In genomic region chr12:46814143-46814542, GRCh38 we compare ENCODE assay signal across 1 cellular context.
TF ChIP-seq lines count a peak whose summit lies in the region.

No MANE protein-coding gene starts in this region.

TF ChIP-seq in HepG2, 621 proteins besides CTCF, POLR2A, EP300 and RAD21 (continued from another document and continues in another):
- TF ChIP-seq ZBTB4 (CRISPR knock-in tag; IDR thresholded peaks at IDR 0.05; ENCODE audit: borderline replicate concordance) (no peak), DZIP1 (CRISPR knock-in tag; IDR thresholded peaks at IDR 0.05) (no peak), ZNF501 (CRISPR knock-in tag; IDR thresholded peaks at IDR 0.05) (no peak), AKAP8 (CRISPR knock-in tag; IDR thresholded peaks at IDR 0.05) (no peak), ZNF574 (CRISPR knock-in tag; IDR thresholded peaks at IDR 0.05) (0 out of 2 replicates have a peak, but pooled peaks have one; percentile 25), ZNF446 (CRISPR knock-in tag; IDR thresholded peaks at IDR 0.05) (no peak), RBFOX2 (IDR thresholded peaks at IDR 0.05; ENCODE audit: low read depth, low read length) (no peak), FOXC1 (CRISPR knock-in tag; IDR thresholded peaks at IDR 0.05; ENCODE audit: borderline replicate concordance) (no peak), ZNF792 (CRISPR knock-in tag; IDR thresholded peaks at IDR 0.05) (no peak; the same call in 1 of the 2 replicates), RERE (CRISPR knock-in tag; IDR thresholded peaks at IDR 0.05; ENCODE audit: low read depth) (peak; percentile 93), MED8 (CRISPR knock-in tag; IDR thresholded peaks at IDR 0.05; ENCODE audit: insufficient replicate concordance) (no peak), CCDC6 (CRISPR knock-in tag; IDR thresholded peaks at IDR 0.05) (no peak), PREB (CRISPR knock-in tag; IDR thresholded peaks at IDR 0.05) (no peak), ZNF354B (CRISPR knock-in tag; IDR thresholded peaks at IDR 0.05) (no peak), SYNCRIP (IDR thresholded peaks at IDR 0.05; ENCODE audit: insufficient read depth, low read depth, low read length) (no peak), ZNF879 (CRISPR knock-in tag; IDR thresholded peaks at IDR 0.05) (no peak), KDM5A (IDR thresholded peaks at IDR 0.05; ENCODE audit: borderline replicate concordance, low read length) (no peak), ZNF576 (CRISPR knock-in tag; IDR thresholded peaks at IDR 0.05) (no peak), ZNF75D (CRISPR knock-in tag; IDR thresholded peaks at IDR 0.05; ENCODE audit: borderline replicate concordance) (no peak), ZNF513 (CRISPR knock-in tag; conservative IDR thresholded peaks at IDR 0.05) (no peak), HOXA3 (CRISPR knock-in tag; IDR thresholded peaks at IDR 0.05) (peak; percentile 61; the same call in 1 of the 2 replicates), SKI (IDR thresholded peaks at IDR 0.05; ENCODE audit: partially characterized antibody) (peak; percentile 81), IKZF4 (CRISPR knock-in tag; IDR thresholded peaks at IDR 0.05; ENCODE audit: borderline replicate concordance, low read depth, not compliant biosample characterization) (no peak), ZNF460 (CRISPR knock-in tag; IDR thresholded peaks at IDR 0.05; ENCODE audit: borderline replicate concordance) (no peak), SPEN (CRISPR knock-in tag; IDR thresholded peaks at IDR 0.05; ENCODE audit: low read depth) (no peak), PHF20 (CRISPR knock-in tag; IDR thresholded peaks at IDR 0.05) (no peak), ZNF557 (CRISPR knock-in tag; IDR thresholded peaks at IDR 0.05) (0 out of 2 replicates have a peak, but pooled peaks have one; percentile 37), ZBTB39 (CRISPR knock-in tag; IDR thresholded peaks at IDR 0.05) (0 out of 2 replicates have a peak, but pooled peaks have one; percentile 35), PLRG1 (conservative IDR thresholded peaks at IDR 0.05) (no peak), ZNF530 (CRISPR knock-in tag; IDR thresholded peaks at IDR 0.05; ENCODE audit: low read depth) (no peak), ZNF414 (CRISPR knock-in tag; IDR thresholded peaks at IDR 0.05) (no peak), KMT2B (CRISPR knock-in tag; IDR thresholded peaks at IDR 0.05) (peak; percentile 49; the same call in 1 of the 2 replicates), MYC (CRISPR knock-in tag; IDR thresholded peaks at IDR 0.05; ENCODE audit: borderline replicate concordance) (no peak), ZSCAN5A (CRISPR knock-in tag; IDR thresholded peaks at IDR 0.05; ENCODE audit: borderline replicate concordance) (no peak), CEBPG (CRISPR knock-in tag; IDR thresholded peaks at IDR 0.05) (peak; percentile 73)
